In the genomic region with DNA sequence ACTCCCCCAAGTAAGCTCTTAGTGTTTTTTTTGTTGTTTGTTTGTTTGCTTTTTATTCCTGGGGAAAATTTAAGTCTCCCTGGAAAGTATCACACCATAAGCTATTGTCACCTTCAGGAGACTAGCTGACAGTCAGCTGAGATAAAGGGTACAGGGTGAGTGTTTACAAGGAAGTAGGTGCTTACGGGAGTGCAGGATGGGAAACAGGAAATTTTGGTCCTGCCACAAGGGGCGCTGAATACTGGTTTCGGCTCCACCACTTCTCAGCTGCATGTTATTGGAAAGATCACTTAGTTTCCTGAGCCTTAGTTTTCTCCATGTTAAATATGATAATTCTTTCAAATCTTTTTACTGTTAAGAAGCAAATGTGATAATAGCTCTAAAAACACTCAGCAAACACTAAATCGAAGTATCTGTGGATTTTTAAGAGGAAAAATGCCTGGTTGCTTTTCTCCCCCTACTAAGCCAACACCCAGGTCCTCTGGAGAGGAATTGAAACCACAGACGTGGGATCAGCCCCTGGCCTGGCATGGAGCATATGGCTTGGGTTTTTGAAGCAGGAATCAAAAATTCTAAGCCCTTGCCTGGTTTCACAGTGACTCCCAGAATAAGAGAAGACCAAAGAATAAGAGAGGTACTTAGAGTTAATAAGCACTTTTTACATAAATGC, we compare ENCODE assay signal across 8 cellular contexts.
DNase-seq lines count a peak whose midpoint lies in the region; ATAC-seq and TF ChIP-seq lines count a peak whose summit lies in the region.

No MANE protein-coding gene starts in this region.

- H3K27me3 ChIP-seq in dorsolateral prefrontal cortex, result no peaks in the 10 kb centered on the region

- no peak overlapping the region for H3K4me3 ChIP-seq in LNCaP clone FGC (ENCODE audit: low read depth, low read length)
- H3K4me3 ChIP-seq in dorsolateral prefrontal cortex, result peak overlapping the region in 4 of 59 donors; percentile 3 to 28 (median 9)

- in situ Hi-C loops in SK-MEL-5 (cut with HindIII; ENCODE audit: low pct_unique_long_range_greater_than_20kb, low sequenced_read_pairs), result no loop called here

- no peak for ATAC-seq in GM21367 (IDR thresholded peaks at IDR 0.05; ENCODE audit: unreplicated experiment)
- no peak for ATAC-seq in HG03280 (IDR thresholded peaks at IDR 0.05; ENCODE audit: unreplicated experiment)

- intact Hi-C loops in dorsolateral prefrontal cortex (cut with DNase I), result no loop called here

- TF ChIP-seq CTCF in LNCaP clone FGC (IDR thresholded peaks at IDR 0.05; ENCODE audit: control insufficient read depth, extremely low read depth, insufficient read depth) (peak; percentile 60), dorsolateral prefrontal cortex (IDR thresholded peaks at IDR 0.05 in 54 of 56, conservative IDR thresholded peaks at IDR 0.05 in 2 of 56; ENCODE audit: low read depth in 1 of 56, partially characterized antibody in 56 of 56) (peak; percentile 22 to 69 (median 53))

- no peak overlapping the region for H3K27ac ChIP-seq in dorsolateral prefrontal cortex

- DNase-seq in 8988T (peak; percentile 44), GM04504 (ENCODE audit: low read depth) (peak; percentile 11), LNCaP clone FGC (ENCODE audit: low read depth) (peak; percentile 33), SK-MEL-5 (ENCODE audit: low read depth, low spot score) (peak; percentile 63), dorsolateral prefrontal cortex (peak in 2 of 10 donors; percentile 40 to 47), lung microvascular endothelial cell (ENCODE audit: low read depth in 2 of 2) (peak; percentile 54 to 56)
